28 cellular contexts compared by ENCODE assay signal in genomic region chr11:106681435-106681834, GRCh38.
"Had no signal": no experiment of that assay in that cellular context is flagged by ENCODE, and none has a peak within 500 bp of the region (broad histone marks: within the 10 kb centered on the region; RNA-seq: fewer than 3 reads in every experiment).

No MANE protein-coding gene starts in this region.

- H3K27me3 ChIP-seq: left lung, neural progenitor cell, neutrophil, right atrium auricular region, right lobe of liver, stomach, testis, thyroid gland, transverse colon, upper lobe of left lung, vagina had no signal

- H3K4me2 ChIP-seq: neural progenitor cell, smooth muscle cell had no signal

- H3K9me3 ChIP-seq: left lung, lower lobe of right lung, neutrophil, psoas muscle, right atrium auricular region, right lobe of liver, stomach, testis, thyroid gland, transverse colon, upper lobe of left lung, vagina had no signal

- H3K27ac ChIP-seq: left lung, lower lobe of right lung, neural progenitor cell, neutrophil, parathyroid adenoma, psoas muscle, right atrium auricular region, right lobe of liver, stomach, testis, thyroid gland, transverse colon, upper lobe of left lung, vagina had no signal

- H3K36me3 ChIP-seq: left lung, lower lobe of right lung, neural progenitor cell, neutrophil, right atrium auricular region, right lobe of liver, stomach, thyroid gland, transverse colon, upper lobe of left lung, vagina had no signal

- H3K79me2 ChIP-seq: parathyroid adenoma had no signal

- H3K4me1 ChIP-seq: left lung, lower lobe of right lung, neural progenitor cell, parathyroid adenoma, psoas muscle, right atrium auricular region, right lobe of liver, stomach, testis, thyroid gland, transverse colon, upper lobe of left lung, vagina had no signal

- ATAC-seq: left colon; left lung; lower lobe of right lung; naive thymus-derived CD8-positive, alpha-beta T cell; psoas muscle; right lobe of liver; stimulated activated naive B cell treated with anti-CD40 and anti-IgM and Interleukin-4, amounts not matched to agents 10 μg/mL and 1 μg/mL and 100 μg/mL, for 72 hours; stimulated activated naive CD8-positive, alpha-beta T cell treated with anti-CD3 and anti-CD28 coated beads, Interleukin-15, Interleukin-2, amounts not matched to agents 100 U/mL and 50 U/mL, for 24 hours had no signal

- H3K9ac ChIP-seq: neural progenitor cell, parathyroid adenoma had no signal

- H2AFZ ChIP-seq: neural progenitor cell, parathyroid adenoma had no signal

- DNase-seq: hypothalamus; immature natural killer cell; kidney; left colon; left lung; lower lobe of right lung; mammary epithelial cell; mesenchymal stem cell; naive thymus-derived CD8-positive, alpha-beta T cell; occipital lobe; psoas muscle; right lobe of liver; stimulated activated CD4-positive, alpha-beta T cell treated with anti-CD3 and anti-CD28 coated beads, Interleukin-15, amount 100 ng/mL, for 24 hours; stimulated activated CD4-positive, alpha-beta T cell treated with anti-CD3 and anti-CD28 coated beads, Interleukin-2, amount 100 ng/mL, for 24 hours; stimulated activated CD4-positive, alpha-beta T cell treated with anti-CD3 and anti-CD28 coated beads, Interleukin-4, amount 100 ng/mL, for 1 hour; stimulated activated naive B cell treated with anti-CD40 and anti-IgM and Interleukin-4, amounts not matched to agents 10 μg/mL and 1 μg/mL and 100 μg/mL, for 72 hours; stimulated activated naive CD8-positive, alpha-beta T cell treated with anti-CD3 and anti-CD28 coated beads, Interleukin-15, Interleukin-2, amounts not matched to agents 100 U/mL and 50 U/mL, for 24 hours; stomach; testis; thyroid gland; transverse colon; upper lobe of left lung had no signal

- H3K4me3 ChIP-seq: left lung, lower lobe of right lung, neural progenitor cell, psoas muscle, right atrium auricular region, right lobe of liver, smooth muscle cell, stomach, testis, thyroid gland, transverse colon, upper lobe of left lung, vagina had no signal
